In the genomic region with DNA sequence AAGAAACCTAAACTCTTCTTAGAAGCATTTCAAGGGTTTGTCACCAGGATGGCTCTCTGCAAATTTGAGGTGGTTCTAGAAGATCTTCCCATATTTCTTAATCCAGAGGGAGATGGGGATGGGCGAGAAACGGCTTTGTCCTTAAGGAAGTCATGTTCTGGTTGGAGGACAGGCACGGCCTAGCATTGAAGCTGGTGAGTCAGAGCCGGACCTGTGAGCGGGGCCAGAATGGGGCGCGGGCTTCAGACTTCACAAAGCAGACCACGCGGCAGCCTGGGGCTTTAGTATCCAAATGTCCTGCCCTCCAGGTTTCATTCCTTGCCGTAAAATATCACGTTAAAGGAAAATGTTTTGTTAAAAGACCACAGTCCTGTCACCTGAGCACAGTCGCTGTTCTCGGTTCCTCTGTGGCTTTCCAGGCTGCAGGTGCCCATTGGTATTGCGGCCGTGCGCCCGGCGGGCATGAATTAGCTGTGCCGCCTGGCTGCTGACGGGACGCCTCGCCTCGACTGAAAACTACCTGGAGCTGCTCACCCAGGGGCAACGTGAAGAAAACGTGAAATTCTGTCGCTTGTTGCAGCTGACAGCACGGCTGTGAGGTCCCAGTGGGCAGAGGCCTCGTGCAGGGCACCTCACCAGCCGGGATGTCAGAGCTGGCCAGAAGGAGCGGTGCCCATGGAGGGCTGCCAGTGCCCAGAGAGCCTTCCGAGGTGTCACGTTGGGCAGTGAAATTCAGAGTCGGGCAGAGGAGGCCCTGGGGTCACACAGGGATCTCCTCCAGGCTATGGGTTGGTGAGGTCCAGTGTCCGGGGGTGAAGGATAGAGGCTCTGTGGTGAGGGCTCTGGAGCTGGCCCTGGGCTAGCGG, we compare ENCODE assay signal across 9 cellular contexts. TPM values are rescaled to one million over a fixed set of nuclear protein-coding genes. Genes with fewer than 3 reads are reported as not detected.
DNase-seq lines count a peak whose midpoint lies in the region; ATAC-seq, FAIRE-seq and TF ChIP-seq lines count a peak whose summit lies in the region.
"Had no signal": no experiment of that assay in that cellular context is flagged by ENCODE, and none has a peak within 500 bp of the region (broad histone marks: within the 10 kb centered on the region; RNA-seq: fewer than 3 reads in every experiment).

No MANE protein-coding gene starts in this region.

- no peak for DNase-seq in SK-N-MC (ENCODE audit: low read depth, low spot score)
- peak; percentile 67 for DNase-seq in right atrium auricular region (ENCODE audit: low spot score)
- no peak for DNase-seq in BE2C
- no peak for DNase-seq in small intestine
- DNase-seq in dermis blood vessel endothelial cell = no peak
- DNase-seq: activated gamma-delta T cell treated with Interleukin-2 at 50 U/mL for 16 hours had no signal

- ATAC-seq in GM18867 (IDR thresholded peaks at IDR 0.05; ENCODE audit: unreplicated experiment) (peak; percentile 53), GM21526 (IDR thresholded peaks at IDR 0.05; ENCODE audit: low FRiP score, unreplicated experiment) (no peak)
- peak; percentile 79 for ATAC-seq in stimulated activated memory B cell treated with anti-CD40 and anti-IgM and Interleukin-4, amounts not matched to agents 10 μg/mL and 1 μg/mL and 100 μg/mL, for 72 hours

- peak overlapping the region; percentile 83 for H3K4me3 Mint-ChIP-seq in stimulated activated memory B cell treated with anti-CD40 and anti-IgM and Interleukin-4, amounts not matched to agents 10 μg/mL and 1 μg/mL and 100 μg/mL, for 72 hours

- H3K27me3 ChIP-seq in right atrium auricular region (no peaks in the 10 kb centered on the region), BE2C (no peaks in the 10 kb centered on the region), small intestine (ENCODE audit: control insufficient read depth in 2 of 2, insufficient read depth in 2 of 2, low read length in 2 of 2) (no peaks in the 10 kb centered on the region)

- peaks cover 30% of the 10 kb centered on the region for H3K36me3 Mint-ChIP-seq in stimulated activated memory B cell treated with anti-CD40 and anti-IgM and Interleukin-4, amounts not matched to agents 10 μg/mL and 1 μg/mL and 100 μg/mL, for 72 hours

- H3K4me1 Mint-ChIP-seq in stimulated activated memory B cell treated with anti-CD40 and anti-IgM and Interleukin-4, amounts not matched to agents 10 μg/mL and 1 μg/mL and 100 μg/mL, for 72 hours = peaks cover 79% of the 10 kb centered on the region

- H3K9me3 Mint-ChIP-seq in stimulated activated memory B cell treated with anti-CD40 and anti-IgM and Interleukin-4, amounts not matched to agents 10 μg/mL and 1 μg/mL and 100 μg/mL, for 72 hours = peaks cover 3% of the 10 kb centered on the region

- H3K27ac Mint-ChIP-seq in stimulated activated memory B cell treated with anti-CD40 and anti-IgM and Interleukin-4, amounts not matched to agents 10 μg/mL and 1 μg/mL and 100 μg/mL, for 72 hours = peak overlapping the region; percentile 98

- peaks cover 3% of the 10 kb centered on the region for H3K36me3 ChIP-seq in SK-N-MC (ENCODE audit: insufficient read depth, low read length)
- peaks cover 16% of the 10 kb centered on the region for H3K36me3 ChIP-seq in right atrium auricular region
- H3K36me3 ChIP-seq in BE2C = peaks cover 17% of the 10 kb centered on the region
- peaks cover 7 to 8% of the 10 kb centered on the region in 2 donors for H3K36me3 ChIP-seq in small intestine (ENCODE audit: control insufficient read depth in 2 of 2, insufficient read depth in 2 of 2, low read length in 2 of 2)

- 86 to 92% (median 90%) methylated on average over 35 of the region's 35 CpGs for WGBS in small intestine, 3 donors

- H3K9ac ChIP-seq in SK-N-MC (ENCODE audit: insufficient read length) = no peak overlapping the region

- H3K4me1 ChIP-seq in right atrium auricular region (peaks cover 0 to 69% of the 10 kb centered on the region in 2 donors), BE2C (peaks cover 57% of the 10 kb centered on the region), small intestine (ENCODE audit: control insufficient read depth in 2 of 2, insufficient read depth in 1 of 2, low read depth in 1 of 2, low read length in 1 of 2) (peaks cover 3% of the 10 kb centered on the region in 2 donors)

- H3K4me3 ChIP-seq in SK-N-MC (no peak overlapping the region), right atrium auricular region (no peak overlapping the region), BE2C (ENCODE audit: low read depth, low read length) (no peak overlapping the region), small intestine (ENCODE audit: low read depth in 1 of 2, low read length in 2 of 2) (no peak overlapping the region)

- no peak for TF ChIP-seq CTCF in right atrium auricular region (IDR thresholded peaks at IDR 0.05)
- TF ChIP-seq CTCF in BE2C (IDR thresholded peaks at IDR 0.05; ENCODE audit: low read depth, low read length) = no peak

- H3K27ac ChIP-seq in SK-N-MC (peak overlapping the region; percentile 89), right atrium auricular region (peak overlapping the region; percentile 86 to 93), small intestine (ENCODE audit: low read depth in 1 of 2, low read length in 1 of 2) (peak overlapping the region in 1 of 2 donors; percentile 68)

- H3K27me3 Mint-ChIP-seq in stimulated activated memory B cell treated with anti-CD40 and anti-IgM and Interleukin-4, amounts not matched to agents 10 μg/mL and 1 μg/mL and 100 μg/mL, for 72 hours = peaks cover 24% of the 10 kb centered on the region

- no peak for FAIRE-seq in small intestine (lab: Jason Lieb, UNC)

- H3K9me3 ChIP-seq in SK-N-MC (ENCODE audit: low read depth, low read length) (no peaks in the 10 kb centered on the region), right atrium auricular region (no peaks in the 10 kb centered on the region), BE2C (no peaks in the 10 kb centered on the region), small intestine (ENCODE audit: control insufficient read depth, low read depth) (no peaks in the 10 kb centered on the region)

RNA-seq across cellular contexts. Expression of gene LRP5, which starts 59.0 kb away (rescaled TPM):
- total RNA-seq in right atrium auricular region (10 to 100 TPM; 34.6 to 60.9 TPM), dermis blood vessel endothelial cell (87.3 and 169 TPM in 2 replicates)
- polyA plus RNA-seq in BE2C (2012; ENCODE audit: insufficient read depth, insufficient read length, low read depth) = 25.5 TPM
- 10 to 100 TPM; 39.7 to 84.1 (median 72.8) TPM for polyA plus RNA-seq in small intestine
